Comparison of ENCODE assay signal across 8 cellular contexts in genomic region chr22:28883657-28883916, GRCh38. TPM values are rescaled to one million over a fixed set of nuclear protein-coding genes. Genes with fewer than 3 reads are reported as not detected.
DNase-seq lines count a peak whose midpoint lies in the region; ATAC-seq, FAIRE-seq and TF ChIP-seq lines count a peak whose summit lies in the region.

No MANE protein-coding gene starts in this region.

- H3K4me1 Mint-ChIP-seq in T-cell, result peaks cover 19 to 24% (median 24%) of the 10 kb centered on the region in 3 donors

- H3K36me3 Mint-ChIP-seq in T-cell, result no peaks in the 10 kb centered on the region

- H3K9me3 Mint-ChIP-seq in T-cell, result no peaks in the 10 kb centered on the region

- H3K4me1 ChIP-seq in heart left ventricle (peaks cover 5 to 23% (median 17%) of the 10 kb centered on the region in 12 donors), right lobe of liver (peaks cover 0 to 43% (median 9%) of the 10 kb centered on the region in 4 donors), uterus (no peaks in the 10 kb centered on the region)

- H3K27me3 ChIP-seq in heart left ventricle (peaks cover 0 to 9% (median 0%) of the 10 kb centered on the region in 9 donors), right lobe of liver (no peaks in the 10 kb centered on the region), uterus (no peaks in the 10 kb centered on the region)

- H3K27me3 Mint-ChIP-seq in T-cell, result peaks cover 13 to 16% of the 10 kb centered on the region in 2 donors

- H3K4me3 ChIP-seq in heart left ventricle (peak overlapping the region; percentile 32 to 88 (median 65)), right lobe of liver (peak overlapping the region; percentile 42 to 68 (median 49)), uterus (peak overlapping the region; percentile 37 to 70)

- H3K27ac Mint-ChIP-seq in T-cell, result no peak overlapping the region

- H3K9me3 ChIP-seq in heart left ventricle (no peaks in the 10 kb centered on the region), right lobe of liver (no peaks in the 10 kb centered on the region), uterus (no peaks in the 10 kb centered on the region)

- FAIRE-seq in RCC 7860 (lab: Jason Lieb, UNC), result no peak

- ATAC-seq in heart left ventricle, result no peak
- no peak for ATAC-seq in left ventricle myocardium superior
- peak in 1 of 4 experiments; percentile 22 for ATAC-seq in T-cell (replicated peaks in 1 of 4)
- ATAC-seq in right lobe of liver, result no peak

- TF ChIP-seq CTCF in heart left ventricle (IDR thresholded peaks at IDR 0.05) (no peak), right lobe of liver (IDR thresholded peaks at IDR 0.05) (no peak), uterus (IDR thresholded peaks at IDR 0.05) (no peak)

- DNase-seq in heart left ventricle, result no peak
- DNase-seq in left ventricle myocardium superior, result no peak
- DNase-seq in T-cell, result peak in 1 of 34 experiments; percentile 11
- DNase-seq in right lobe of liver, result no peak
- DNase-seq in uterus, result no peak
- DNase-seq in NK-92 treated with Interleukin-12 subunit alpha and Interleukin-12 subunit beta, amount 100 ng/mL, for 24 hours (lab: John Stamatoyannopoulos, UW), result no peak
- DNase-seq in activated naive CD4-positive, alpha-beta T cell treated with Interleukin-2 at 50 U/mL for 16 hours, result no peak
- DNase-seq in RCC 7860 (ENCODE audit: low spot score), result no peak

- WGBS in heart left ventricle, 4 donors, result 0% methylated on average over 1 to 48 of the region's 48 CpGs
- WGBS in right lobe of liver (ENCODE audit: insufficient coverage, low coverage, low lambda C conversion rate, missing lambda C conversion rate), result no CpG with 5 or more reads among the region's 48 CpGs

- POLR2A ChIA-PET in T-cell (lab: Charles Lee), result interaction anchor here in 1 of 2 donors (2.0 kb wide), 1 partner anchor 83 kb away, joined by 5 read pairs; the partner anchor contains the start of gene XBP1

- H3K36me3 ChIP-seq in heart left ventricle (no peaks in the 10 kb centered on the region), right lobe of liver (no peaks in the 10 kb centered on the region), uterus (no peaks in the 10 kb centered on the region)

- peak overlapping the region; percentile 85 to 89 (median 85) for H3K4me3 Mint-ChIP-seq in T-cell

- TF ChIP-seq POLR2A in heart left ventricle (IDR thresholded peaks at IDR 0.05), result peak in 1 of 2 donors; percentile 42
- TF ChIP-seq POLR2A in right lobe of liver (IDR thresholded peaks at IDR 0.05), result peak; percentile 34
- no peak for TF ChIP-seq POLR2A in uterus (IDR thresholded peaks at IDR 0.05)

- intact Hi-C loops in heart left ventricle (cut with DNase I), result loop anchor here in 4 of 10 donors (10.0 kb wide), 2 partner anchors 151 to 271 kb away; no protein-coding TSS in a partner anchor
- intact Hi-C loops in left ventricle myocardium superior (cut with micrococcal nuclease), result no loop called here
- intact Hi-C loops in right lobe of liver (cut with DNase I), result no loop called here
- intact Hi-C loops in uterus (cut with DNase I; ENCODE audit: low total_unique reads), result loop anchor here (10.0 kb wide), 1 partner anchor 151 kb away; no protein-coding TSS in a partner anchor

- H3K27ac ChIP-seq in heart left ventricle (peak overlapping the region in 9 of 12 donors; percentile 43 to 74 (median 70)), right lobe of liver (peak overlapping the region in 1 of 3 donors; percentile 53), uterus (peak overlapping the region; percentile 66 to 84)

- CTCF ChIA-PET in T-cell (lab: Charles Lee), result no interaction called here

RNA-seq across cellular contexts. Expression of gene ZNRF3, which starts 0.2 kb away (rescaled TPM):
- total RNA-seq in heart left ventricle (1 to 10 TPM; 5.3 to 9.2 (median 7.3) TPM), left ventricle myocardium superior (6.9 TPM), T-cell (1 to 10 TPM in 3 of 5 donors, under 1 TPM in 2; 0.70 to 2.1 (median 1.1) TPM), right lobe of liver (1 to 10 TPM; 5.8 to 9.2 (median 6.9) TPM), uterus (10 to 100 TPM in 2 of 4 donors, 1 to 10 TPM in 2; 6.1 to 23.2 (median 12.0) TPM)
- 1 to 10 TPM; 1.8 to 6.2 TPM for polyA plus RNA-seq in heart left ventricle
